Comparison of ENCODE assay signal across 9 cellular contexts in genomic region chr13:104571161-104571889, GRCh38.
A peak's percentile ranks its signal among the peaks of the same experiment; 100 is the strongest.
DNase-seq lines count a peak whose midpoint lies in the region; ATAC-seq and TF ChIP-seq lines count a peak whose summit lies in the region.
"Had no signal": no experiment of that assay in that cellular context is flagged by ENCODE, and none has a peak within 500 bp of the region (broad histone marks: within the 10 kb centered on the region; RNA-seq: fewer than 3 reads in every experiment).

No MANE protein-coding gene starts in this region.

- no peaks in the 10 kb centered on the region for H3K4me1 Mint-ChIP-seq in activated naive CD8-positive, alpha-beta T cell treated with anti-CD3 and anti-CD28 coated beads for 36 hours
- H3K4me1 Mint-ChIP-seq: IgD-negative memory B cell had no signal

- peak; percentile 36 for TF ChIP-seq CTCF in fibroblast of the aortic adventitia (IDR thresholded peaks at IDR 0.05; ENCODE audit: insufficient read depth, low read length)

- no peak overlapping the region for H3K4me3 ChIP-seq in fibroblast of the aortic adventitia (ENCODE audit: low read depth, low read length)

- H3K27ac Mint-ChIP-seq in activated naive CD8-positive, alpha-beta T cell treated with anti-CD3 and anti-CD28 coated beads for 36 hours = no peak overlapping the region
- H3K27ac Mint-ChIP-seq: IgD-negative memory B cell had no signal

- H3K36me3 Mint-ChIP-seq in activated naive CD8-positive, alpha-beta T cell treated with anti-CD3 and anti-CD28 coated beads for 36 hours = no peaks in the 10 kb centered on the region

- no peak overlapping the region for H3K4me3 Mint-ChIP-seq in activated naive CD8-positive, alpha-beta T cell treated with anti-CD3 and anti-CD28 coated beads for 36 hours
- H3K4me3 Mint-ChIP-seq: IgD-negative memory B cell had no signal

- in situ Hi-C loops in KBM-7 (cut with MboI; ENCODE audit: low pct_unique_long_range_greater_than_20kb, low sequenced_read_pairs) = no loop called here

- H3K27me3 Mint-ChIP-seq in activated naive CD8-positive, alpha-beta T cell treated with anti-CD3 and anti-CD28 coated beads for 36 hours = peaks cover 8% of the 10 kb centered on the region
- H3K27me3 Mint-ChIP-seq: IgD-negative memory B cell had no signal

- ATAC-seq in GM18519 (IDR thresholded peaks at IDR 0.05; ENCODE audit: low FRiP score, unreplicated experiment) = no peak
- ATAC-seq in HG03520 (IDR thresholded peaks at IDR 0.05; ENCODE audit: unreplicated experiment) = no peak

- H3K9me3 Mint-ChIP-seq in activated naive CD8-positive, alpha-beta T cell treated with anti-CD3 and anti-CD28 coated beads for 36 hours = no peaks in the 10 kb centered on the region
- H3K9me3 Mint-ChIP-seq: IgD-negative memory B cell had no signal

- DNase-seq in D341Med (ENCODE audit: low spot score) = peak; percentile 65
- DNase-seq in KBM-7 = peak; percentile 32
- DNase-seq in SK-N-DZ (ENCODE audit: low spot score) = peak; percentile 77
- DNase-seq in fibroblast of the aortic adventitia (ENCODE audit: low read depth) = peak; percentile 56
- peak; percentile 79 for DNase-seq in non-pigmented ciliary epithelial cell (ENCODE audit: low read depth)
- no peak for DNase-seq in activated naive CD8-positive, alpha-beta T cell treated with anti-CD3 and anti-CD28 coated beads for 36 hours
